ENCODE assay signal across 19 cellular contexts in the genomic region with DNA sequence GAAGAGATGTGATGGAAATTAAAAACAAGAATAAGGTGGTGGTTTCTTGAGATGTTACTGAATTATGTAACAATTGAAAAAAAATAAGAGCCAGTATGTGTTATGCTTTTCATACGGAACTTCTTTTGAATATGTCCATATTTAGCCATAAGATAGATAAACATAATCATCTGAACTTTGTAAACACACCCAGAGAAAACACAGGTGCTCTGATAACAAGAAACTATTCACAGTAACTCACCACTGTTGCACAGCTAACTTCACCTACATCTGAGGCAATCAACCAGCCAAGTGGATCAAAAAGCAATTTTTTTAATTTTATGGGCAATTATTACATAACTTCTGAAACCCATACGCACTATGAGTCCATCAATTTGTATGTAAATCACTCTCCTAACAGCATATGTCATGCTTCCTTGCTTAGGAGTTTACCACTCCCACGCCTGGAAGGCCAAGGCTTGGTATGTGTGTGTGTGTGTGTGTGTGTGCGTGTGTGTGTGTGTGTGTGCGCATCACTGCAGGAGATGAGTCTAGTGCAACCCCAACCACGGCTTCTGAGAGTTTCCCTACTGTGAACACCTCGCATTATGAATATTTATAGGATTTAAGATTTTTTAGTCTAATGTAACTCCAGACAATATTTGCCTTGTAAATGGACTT.
DNase-seq lines count a peak whose midpoint lies in the region; ATAC-seq and TF ChIP-seq lines count a peak whose summit lies in the region.
"Had no signal": no experiment of that assay in that cellular context is flagged by ENCODE, and none has a peak within 500 bp of the region (broad histone marks: within the 10 kb centered on the region; RNA-seq: fewer than 3 reads in every experiment).

No MANE protein-coding gene starts in this region.

- no peak overlapping the region for H3K4me3 Mint-ChIP-seq in activated T-cell treated with anti-CD3 and anti-CD28 coated beads, Interleukin-2, amount 50 U/mL, for 4 hours
- H3K4me3 Mint-ChIP-seq: CD8-positive, alpha-beta memory T cell; T-helper 1 cell treated with Interleukin-12 subunit alpha and Interleukin-12 subunit beta and Interleukin-4 antibody, amounts not matched to agents 30 μg/mL and 1 μg/mL, for 36 hours had no signal

- peak; percentile 34; the same call in 1 of the 2 replicates for TF ChIP-seq POLR2A in Raji (IDR thresholded peaks at IDR 0.05; ENCODE audit: insufficient read depth, low read depth, low read length)

- H3K4me1 Mint-ChIP-seq in activated T-cell treated with anti-CD3 and anti-CD28 coated beads, Interleukin-2, amount 50 U/mL, for 4 hours (ENCODE audit: low read depth), result no peaks in the 10 kb centered on the region
- H3K4me1 Mint-ChIP-seq: CD8-positive, alpha-beta memory T cell had no signal

- DNase-seq in DMS53 (lab: John Stamatoyannopoulos, UW) (peak; percentile 79), NAMALWA (ENCODE audit: low spot score) (peak; percentile 62), left kidney (ENCODE audit: low read depth, low spot score) (peak; percentile 70), midbrain (lab: John Stamatoyannopoulos, UW) (no peak)
- no peak for DNase-seq in activated T-cell treated with anti-CD3 and anti-CD28 coated beads, Interleukin-2, amount 50 U/mL, for 4 hours
- DNase-seq: C1 segment of cervical spinal cord; CD8-positive, alpha-beta memory T cell; DMS79; GM23248; Kasumi-1; MG63; NCI-H1092; NCI-H187 treated with DMSO at 0.1 percent for 48 hours; NCI-H82; SHP77 treated with DMSO at 0.1 percent for 48 hours had no signal

- H3K27me3 Mint-ChIP-seq in activated T-cell treated with anti-CD3 and anti-CD28 coated beads, Interleukin-2, amount 50 U/mL, for 4 hours (ENCODE audit: low read depth), result no peaks in the 10 kb centered on the region

- no peaks in the 10 kb centered on the region for H3K36me3 Mint-ChIP-seq in activated T-cell treated with anti-CD3 and anti-CD28 coated beads, Interleukin-2, amount 50 U/mL, for 4 hours (ENCODE audit: insufficient read depth)
- H3K36me3 Mint-ChIP-seq: CD8-positive, alpha-beta memory T cell had no signal

- ATAC-seq in activated T-cell treated with anti-CD3 and anti-CD28 coated beads, Interleukin-2, amount 50 U/mL, for 4 hours, result no peak
- ATAC-seq in GM21367 (IDR thresholded peaks at IDR 0.05; ENCODE audit: unreplicated experiment), result no peak
- ATAC-seq: HCT116 had no signal

- peaks cover 5% of the 10 kb centered on the region for H3K9me3 Mint-ChIP-seq in activated T-cell treated with anti-CD3 and anti-CD28 coated beads, Interleukin-2, amount 50 U/mL, for 4 hours

Comparison
In these comparisons a context has a peak if more than half of its experiments do, and no peak if none do; other contexts are left out.
1. DNase-seq: peak in DMS53 (single experiment), NAMALWA (single experiment) and left kidney (single experiment); none in midbrain (single experiment) and activated T-cell treated with anti-CD3 and anti-CD28 coated beads, Interleukin-2, amount 50 U/mL, for 4 hours (single experiment).